In genomic region chr4:76781698-76782595, GRCh38 we compare ENCODE assay signal across 8 cellular contexts.
DNase-seq lines count a peak whose midpoint lies in the region; ATAC-seq and TF ChIP-seq lines count a peak whose summit lies in the region.

No MANE protein-coding gene starts in this region.

- peaks cover 65% of the 10 kb centered on the region for H3K4me1 Mint-ChIP-seq in HFFc6 (ENCODE audit: low read depth)

- TF ChIP-seq CTCF in HFFc6 (IDR thresholded peaks at IDR 0.05) (no peak), kidney epithelial cell (IDR thresholded peaks at IDR 0.05; ENCODE audit: insufficient read depth, low read length, poor library complexity, severe bottlenecking) (no peak), coronary artery (IDR thresholded peaks at IDR 0.05) (no peak)

- H3K27me3 ChIP-seq in SJSA1 (replicated peaks), result no peaks in the 10 kb centered on the region
- no peaks in the 10 kb centered on the region for H3K27me3 ChIP-seq in kidney epithelial cell (ENCODE audit: control insufficient read depth, insufficient read depth, low read length)

- peaks cover 50% of the 10 kb centered on the region for H3K4me1 ChIP-seq in SJSA1 (replicated peaks)

- ATAC-seq in GM19463 (IDR thresholded peaks at IDR 0.05; ENCODE audit: unreplicated experiment), result no peak

- no peaks in the 10 kb centered on the region for H3K9me3 ChIP-seq in SJSA1 (replicated peaks)

- H3K36me3 Mint-ChIP-seq in HFFc6 (ENCODE audit: low read depth), result peaks cover 80% of the 10 kb centered on the region

- H3K4me3 Mint-ChIP-seq in HFFc6, result peak overlapping the region; percentile 84

- H3K27me3 Mint-ChIP-seq in HFFc6 (ENCODE audit: insufficient read depth), result peaks cover 3% of the 10 kb centered on the region

- peaks cover 6% of the 10 kb centered on the region; the same call in 1 of the 2 replicates for H3K36me3 ChIP-seq in SJSA1
- H3K36me3 ChIP-seq in kidney epithelial cell (ENCODE audit: control insufficient read depth, insufficient read depth, low read length), result no peaks in the 10 kb centered on the region

- peak overlapping the region; percentile 34 for H3K4me3 ChIP-seq in SJSA1
- H3K4me3 ChIP-seq in kidney epithelial cell (ENCODE audit: low read depth, low read length), result no peak overlapping the region
- H3K4me3 ChIP-seq in coronary artery, result no peak overlapping the region

- DNase-seq in DMS79 (lab: John Stamatoyannopoulos, UW), result peak; percentile 67
- DNase-seq in HFFc6, result peak; percentile 93
- DNase-seq in SJSA1 (ENCODE audit: low read depth in 1 of 2, low spot score in 2 of 2), result peak; percentile 89 to 96
- peak; percentile 84 for DNase-seq in kidney epithelial cell (ENCODE audit: low read depth)
- DNase-seq in stimulated activated CD4-positive, alpha-beta T cell treated with anti-CD3 and anti-CD28 coated beads, Interleukin-2, amount 100 ng/mL, for 48 hours, result no peak
- DNase-seq in NCI-H2171 (lab: John Stamatoyannopoulos, UW), result no peak
- no peak for DNase-seq in coronary artery (ENCODE audit: low spot score)

- H3K27ac ChIP-seq in SJSA1, result peak overlapping the region; percentile 99
- H3K27ac ChIP-seq in coronary artery, result peak overlapping the region in 1 of 2 donors; percentile 2

- H3K27ac Mint-ChIP-seq in HFFc6, result peak overlapping the region; percentile 94

- H3K9me3 Mint-ChIP-seq in HFFc6, result peaks cover 10% of the 10 kb centered on the region

Comparison
In these comparisons a context has a peak if more than half of its experiments do, and no peak if none do; other contexts are left out.
1. DNase-seq: peak in DMS79 (single experiment), HFFc6 (single experiment), SJSA1 (2 of 2) and kidney epithelial cell (single experiment); none in stimulated activated CD4-positive, alpha-beta T cell treated with anti-CD3 and anti-CD28 coated beads, Interleukin-2, amount 100 ng/mL, for 48 hours (0 of 2), NCI-H2171 (single experiment) and coronary artery (single experiment).